ENCODE assay signal across 28 cellular contexts in genomic region chr14:57746563-57746962, GRCh38.
DNase-seq lines count a peak whose midpoint lies in the region; ATAC-seq, FAIRE-seq and TF ChIP-seq lines count a peak whose summit lies in the region.
"Had no signal": no experiment of that assay in that cellular context is flagged by ENCODE, and none has a peak within 500 bp of the region (broad histone marks: within the 10 kb centered on the region; RNA-seq: fewer than 3 reads in every experiment).

No MANE protein-coding gene starts in this region.

- H2AFZ ChIP-seq in ACC112 (ENCODE audit: low read length, unreplicated experiment) (no peak overlapping the region), HCT116 (ENCODE audit: low read depth, low read length, poor library complexity, severe bottlenecking) (no peak overlapping the region), GM12878 (ENCODE audit: control insufficient read depth, low read depth, low read length) (no peak overlapping the region)
- H2AFZ ChIP-seq: GM23338 had no signal

- H3K27ac ChIP-seq in ACC112 (ENCODE audit: low read depth, low read length) (peak overlapping the region; percentile 18; the same call in 1 of the 2 replicates), HCT116 (ENCODE audit: low read depth, low read length) (no peak overlapping the region), GM12878 (ENCODE audit: control insufficient read depth, insufficient read depth) (no peak overlapping the region), left lung (no peak overlapping the region)
- H3K27ac ChIP-seq: HL-60 had no signal

- H3K9me3 ChIP-seq in HCT116 (ENCODE audit: control insufficient read depth in 1 of 2, insufficient read depth in 1 of 2, low read depth in 1 of 2, low read length in 2 of 2) (no peaks in the 10 kb centered on the region), GM12878 (replicated peaks; ENCODE audit: control insufficient read depth, insufficient read depth, low read length) (no peaks in the 10 kb centered on the region), left lung (peaks cover 0 to 5% of the 10 kb centered on the region in 2 donors)
- H3K9me3 ChIP-seq: BE2C, SK-N-SH had no signal

- BruUV-seq in HCT116 (replicated peaks; lab: Mats Ljungman, UMichigan) = no TSS peak
- no TSS peak for BruUV-seq in GM12878 (replicated peaks; lab: Mats Ljungman, UMichigan)

- no peaks in the 10 kb centered on the region for H3K27me3 ChIP-seq in ACC112 (ENCODE audit: insufficient read depth, low read length)
- H3K27me3 ChIP-seq in HCT116 (ENCODE audit: insufficient read depth, low read length) = no peaks in the 10 kb centered on the region
- no peaks in the 10 kb centered on the region for H3K27me3 ChIP-seq in GM12878 (replicated peaks in 1 of 2; ENCODE audit: control insufficient read depth in 2 of 2, insufficient read depth in 2 of 2, low read length in 1 of 2)
- H3K27me3 ChIP-seq in left lung = no peaks in the 10 kb centered on the region
- H3K27me3 ChIP-seq: BE2C had no signal

- H3K4me2 ChIP-seq in HCT116 (ENCODE audit: low read length) (peak overlapping the region; percentile 24), GM12878 (ENCODE audit: control insufficient read depth, insufficient read depth) (no peak overlapping the region)
- H3K4me2 ChIP-seq: GM23338, SK-N-SH had no signal

- intact Hi-C loops in HCT116 (cut with micrococcal nuclease) (no loop called here), GM12878 (cut with micrococcal nuclease; ENCODE audit: unreplicated experiment) (no loop called here), left colon (cut with DNase I, micrococcal nuclease) (no loop called here), left lung (cut with DNase I) (no loop called here)

- ATAC-seq in HCT116 = peak; percentile 22; the same call in 1 of the 2 replicates
- ATAC-seq in GM12878 = no peak
- no peak for ATAC-seq in left colon
- no peak for ATAC-seq in left lung
- ATAC-seq: GM23338, PC-3 had no signal

- no peak for TF ChIP-seq POLR2A in HCT116 (IDR thresholded peaks at IDR 0.05; ENCODE audit: borderline replicate concordance, extremely low read depth, insufficient read depth, insufficient read length)
- no peak for TF ChIP-seq POLR2A in GM12878 (IDR thresholded peaks at IDR 0.05; ENCODE audit: low read depth, low read length)
- no peak for TF ChIP-seq POLR2A in GM12892 (IDR thresholded peaks at IDR 0.05; ENCODE audit: low read depth, low read length)

- no peak for DNase-seq in HCT116 (ENCODE audit: low read depth, low spot score)
- no peak for DNase-seq in GM12878 (ENCODE audit: low read depth, low spot score)
- DNase-seq in kidney tubule cell (ENCODE audit: low spot score) = peak; percentile 51
- DNase-seq in stimulated activated naive CD4-positive, alpha-beta T cell treated with Interleukin-2 at 50 U/mL for 16 hours (lab: John Stamatoyannopoulos, UW) = no peak
- no peak for DNase-seq in left colon
- DNase-seq in GM12892 (ENCODE audit: insufficient read length) = no peak
- no peak for DNase-seq in left lung
- DNase-seq: BE2C; CD8-positive, alpha-beta memory T cell; DMS 273 treated with DMSO at 0.1 percent for 48 hours; EL; GDM1; H9; HFFc6; NCI-H1092 treated with DMSO at 0.1 percent for 48 hours; NCI-H1436 treated with DMSO at 0.1 percent for 48 hours; NCI-H1930; NCI-H2107; NCI-H446; NCI-H524 treated with DMSO at 0.1 percent for 48 hours; NCI-H774; NK-92 treated with Interleukin-12 subunit alpha and Interleukin-12 subunit beta, amount 100 ng/mL, for 24 hours; SK-N-SH had no signal

- TF ChIP-seq RAD21 in HCT116 (IDR thresholded peaks at IDR 0.05; ENCODE audit: low read depth) = no peak
- no peak for TF ChIP-seq RAD21 in GM12878 (IDR thresholded peaks at IDR 0.05; ENCODE audit: insufficient read depth, low read depth, low read length)

- RAD21 ChIA-PET in HCT116 (lab: Charles Lee; ENCODE audit: low non-redundant PET in 1 of 2, low total read pairs in 2 of 2, uncharacterized antibody in 2 of 2, unreplicated experiment in 2 of 2) (no interaction called here), GM12878 (lab: Charles Lee; ENCODE audit: unreplicated experiment) (interaction anchor here (1.0 kb wide), 1 partner anchor 54 kb away, joined by 3 read pairs; no protein-coding TSS in a partner anchor)

- FAIRE-seq in GM12878 (lab: Jason Lieb, UNC) = no peak
- FAIRE-seq in GM12892 (lab: Jason Lieb, UNC) = no peak
- FAIRE-seq: GM12891 had no signal

- H3K79me2 ChIP-seq in ACC112 (ENCODE audit: control insufficient read depth, insufficient read depth, low read length, unreplicated experiment) (no peaks in the 10 kb centered on the region), HCT116 (ENCODE audit: insufficient read depth, low read length) (no peaks in the 10 kb centered on the region), GM12878 (ENCODE audit: control insufficient read depth, insufficient read depth, low read length) (no peaks in the 10 kb centered on the region)

- TF ChIP-seq CTCF in HCT116 (IDR thresholded peaks at IDR 0.05 in 2 of 3, conservative IDR thresholded peaks at IDR 0.05 in 1 of 3; ENCODE audit: borderline replicate concordance in 1 of 3, insufficient read depth in 1 of 3, low read depth in 2 of 3, low read length in 2 of 3) (no peak), GM12878 (IDR thresholded peaks at IDR 0.05 in 2 of 3, conservative IDR thresholded peaks at IDR 0.05 in 1 of 3; ENCODE audit: control insufficient read depth in 2 of 3, extremely low read depth in 1 of 3, insufficient read depth in 1 of 3, low read depth in 3 of 3, low read length in 3 of 3) (no peak), left lung (IDR thresholded peaks at IDR 0.05) (no peak)

- CTCF ChIA-PET in HCT116 (lab: Charles Lee) (no interaction called here), GM12878 (lab: Yijun Ruan, JAX) (no interaction called here)

- in situ Hi-C loops in GM12878 (cut with MboI) = no loop called here

- H3K9me2 ChIP-seq in HCT116 (ENCODE audit: insufficient read depth) = no peaks in the 10 kb centered on the region
- H3K9me2 ChIP-seq: SK-N-SH had no signal

- no peak overlapping the region for H3K4me3 ChIP-seq in ACC112 (ENCODE audit: low read depth, low read length)
- no peak overlapping the region for H3K4me3 ChIP-seq in HCT116 (replicated peaks in 1 of 2; ENCODE audit: low read depth in 1 of 2, low read length in 2 of 2)
- H3K4me3 ChIP-seq in GM12878 = no peak overlapping the region
- H3K4me3 ChIP-seq in left lung = no peak overlapping the region
- H3K4me3 ChIP-seq: GM23338 had no signal

- no peak for TF ChIP-seq EP300 in GM12878 (IDR thresholded peaks at IDR 0.05; ENCODE audit: borderline replicate concordance in 1 of 2, control insufficient read depth in 1 of 2, low read depth in 2 of 2, low read length in 2 of 2)

- H3K9ac ChIP-seq in HCT116 (ENCODE audit: low read length) (no peak overlapping the region), GM12878 (ENCODE audit: control insufficient read depth, insufficient read depth, low read length) (no peak overlapping the region)
- H3K9ac ChIP-seq: SK-N-SH had no signal

- no peaks in the 10 kb centered on the region for H3K36me3 ChIP-seq in ACC112 (ENCODE audit: insufficient read depth, low read length)
- H3K36me3 ChIP-seq in HCT116 (ENCODE audit: control insufficient read depth in 1 of 2, insufficient read depth in 2 of 2, low read length in 2 of 2) = no peaks in the 10 kb centered on the region
- H3K36me3 ChIP-seq in GM12878 (ENCODE audit: control insufficient read depth in 2 of 2, insufficient read depth in 2 of 2, low read length in 1 of 2) = no peaks in the 10 kb centered on the region
- no peaks in the 10 kb centered on the region for H3K36me3 ChIP-seq in left lung
- H3K36me3 ChIP-seq: BE2C had no signal

- WGBS in GM12878 (ENCODE audit: insufficient coverage, insufficient replicate concordance, low lambda C conversion rate, missing lambda C conversion rate) = 0% methylated on average over 1 of the region's 1 CpG

- H4K20me1 ChIP-seq in HCT116 (ENCODE audit: insufficient read depth) = no peaks in the 10 kb centered on the region
- H4K20me1 ChIP-seq in GM12878 (ENCODE audit: control insufficient read depth, insufficient read depth) = no peaks in the 10 kb centered on the region

- SMC1A ChIA-PET in GM12878 (lab: Charles Lee; ENCODE audit: uncharacterized antibody, unreplicated experiment) = no interaction called here

- peaks cover 38% of the 10 kb centered on the region for H3K4me1 ChIP-seq in ACC112 (ENCODE audit: control insufficient read depth, insufficient read depth, low read length, unreplicated experiment)
- H3K4me1 ChIP-seq in HCT116 (ENCODE audit: control insufficient read depth in 1 of 2, insufficient read depth in 2 of 2, low read length in 2 of 2) = peaks cover 5 to 33% of the 10 kb centered on the region in 2 experiments
- H3K4me1 ChIP-seq in GM12878 (ENCODE audit: control insufficient read depth, insufficient read depth, low read length) = no peaks in the 10 kb centered on the region
- no peaks in the 10 kb centered on the region for H3K4me1 ChIP-seq in left lung
- H3K4me1 ChIP-seq: BE2C had no signal

- POLR2A ChIA-PET in HCT116 (lab: Charles Lee) = interaction anchor here (0.6 kb wide), 1 partner anchor 1292 kb away, joined by 4 read pairs; no protein-coding TSS in a partner anchor
- POLR2A ChIA-PET in GM12878 (lab: Charles Lee) = no interaction called here

TF ChIP-seq in HCT116, 20 proteins besides CTCF, POLR2A, EP300 and RAD21 (continues in another document):
- TF ChIP-seq EZH2phosphoT487 (IDR thresholded peaks at IDR 0.05; ENCODE audit: borderline replicate concordance) (no peak), FOSL1 (IDR thresholded peaks at IDR 0.05; ENCODE audit: low read depth) (no peak), CEBPB (IDR thresholded peaks at IDR 0.05; ENCODE audit: low read depth) (no peak), CBX3 (IDR thresholded peaks at IDR 0.05; ENCODE audit: low read depth) (no peak), ELF1 (IDR thresholded peaks at IDR 0.05; ENCODE audit: borderline replicate concordance, low read depth) (no peak), SP1 (IDR thresholded peaks at IDR 0.05; ENCODE audit: low read depth) (no peak), YY1 (IDR thresholded peaks at IDR 0.05; ENCODE audit: extremely low read depth, insufficient replicate concordance, low read depth, low read length) (no peak)

TF ChIP-seq in GM12878, 131 proteins besides CTCF, POLR2A, EP300 and RAD21:
- 0 out of 2 replicates have a peak, but pooled peaks have one; percentile 23 for TF ChIP-seq JUNB (IDR thresholded peaks at IDR 0.05)
- TF ChIP-seq SP1 (IDR thresholded peaks at IDR 0.05; ENCODE audit: low read depth, low read length) = no peak
- TF ChIP-seq JUND (IDR thresholded peaks at IDR 0.05; ENCODE audit: low read depth, low read length) = peak; percentile 19; the same call in 1 of the 2 replicates
- peak; percentile 37; the same call in 1 of the 2 replicates for TF ChIP-seq RUNX3 (IDR thresholded peaks at IDR 0.05; ENCODE audit: low read length)
